8 cellular contexts compared by ENCODE assay signal in genomic region chr7:131513245-131514061, GRCh38. TPM values are rescaled to one million over a fixed set of nuclear protein-coding genes. Genes with fewer than 3 reads are reported as not detected.
DNase-seq lines count a peak whose midpoint lies in the region; ATAC-seq and TF ChIP-seq lines count a peak whose summit lies in the region.

No MANE protein-coding gene starts in this region.

- peak; percentile 88 for ATAC-seq in GM19372 (IDR thresholded peaks at IDR 0.05; ENCODE audit: low read depth, unreplicated experiment)
- ATAC-seq in HG03521 (IDR thresholded peaks at IDR 0.05; ENCODE audit: unreplicated experiment): peak; percentile 97
- ATAC-seq in lower lobe of right lung: peak; percentile 97 to 98

- H3K27ac ChIP-seq in lower lobe of right lung: peak overlapping the region; percentile 38

- no peaks in the 10 kb centered on the region for H3K27me3 ChIP-seq in lower lobe of right lung (ENCODE audit: low read depth)

- DNase-seq in C1 segment of cervical spinal cord (lab: John Stamatoyannopoulos, UW): peak in 13 of 14 donors; percentile 18 to 81 (median 67)
- DNase-seq in NCI-H69 (lab: John Stamatoyannopoulos, UW): peak; percentile 94
- DNase-seq in activated CD4-positive, alpha-beta T cell treated with anti-CD3 and anti-CD28 coated beads, Interleukin-2, amount 50 U/mL, for 24 hours (ENCODE audit: low read depth in 1 of 2, low spot score in 1 of 2): peak; percentile 70 to 78
- DNase-seq in dermis blood vessel endothelial cell: peak; percentile 94
- peak; percentile 88 for DNase-seq in lower lobe of right lung
- DNase-seq in stimulated activated CD4-positive, alpha-beta T cell treated with anti-CD3 and anti-CD28 coated beads, TNF-alpha, amount 100 ng/mL, for 4 hours (ENCODE audit: low read depth in 3 of 3): peak; percentile 57 to 62 (median 62)

- peak; percentile 95 for TF ChIP-seq CTCF in lower lobe of right lung (IDR thresholded peaks at IDR 0.05)

- H3K4me1 ChIP-seq in lower lobe of right lung: peaks cover 19% of the 10 kb centered on the region

- intact Hi-C loops in lower lobe of right lung (cut with DNase I): no loop called here

- no peaks in the 10 kb centered on the region for H3K9me3 ChIP-seq in lower lobe of right lung

- H3K36me3 ChIP-seq in lower lobe of right lung: peaks cover 13% of the 10 kb centered on the region

- H3K4me3 ChIP-seq in lower lobe of right lung: no peak overlapping the region

RNA-seq across cellular contexts. Expression of gene PODXL, which starts 43.0 kb away (rescaled TPM):
- 98.4 and 257 TPM in 2 replicates for total RNA-seq in dermis blood vessel endothelial cell
- total RNA-seq in lower lobe of right lung: 116 TPM
